In genomic region chr1:200021537-200022238, GRCh38 we compare ENCODE assay signal across 28 cellular contexts. TPM values are rescaled to one million over a fixed set of nuclear protein-coding genes. Genes with fewer than 3 reads are reported as not detected.
"Had no signal": no experiment of that assay in that cellular context is flagged by ENCODE, and none has a peak within 500 bp of the region (broad histone marks: within the 10 kb centered on the region; RNA-seq: fewer than 3 reads in every experiment).

No MANE protein-coding gene starts in this region.

- H3K36me3 ChIP-seq: lower lobe of right lung, neural progenitor cell, tibial artery had no signal

- ATAC-seq: activated CD4-positive, alpha-beta T cell treated with anti-CD3 and anti-CD28 coated beads for 36 hours; esophagus mucosa; lower lobe of right lung; natural killer cell; sciatic nerve; stimulated activated memory B cell treated with anti-CD40 and anti-IgM and Interleukin-4, amounts not matched to agents 10 μg/mL and 1 μg/mL and 100 μg/mL, for 72 hours; stimulated activated naive CD8-positive, alpha-beta T cell treated with anti-CD3 and anti-CD28 coated beads, Interleukin-15, amount 100 ng/mL, for 72 hours; T-cell had no signal

- H3K4me1 ChIP-seq: lower lobe of right lung, neural progenitor cell, tibial artery had no signal

- H3K9me3 ChIP-seq: lower lobe of right lung, tibial artery had no signal

- H3K27ac ChIP-seq: lower lobe of right lung, neural progenitor cell, skin epidermis, tibial artery had no signal

- H3K4me3 ChIP-seq: lower lobe of right lung, neural progenitor cell, skin epidermis, tibial artery had no signal

- DNase-seq: activated CD4-positive, alpha-beta T cell treated with anti-CD3 and anti-CD28 coated beads for 36 hours; activated CD4-positive, alpha-beta T cell treated with anti-CD3 and anti-CD28 coated beads, Interleukin-2, amount 50 U/mL, for 4 hours; activated CD4-positive, CD25-positive, alpha-beta regulatory T cell; activated effector memory CD4-positive, alpha-beta T cell treated with Interleukin-2 at 50 U/mL for 16 hours; activated naive CD4-positive, alpha-beta T cell treated with Interleukin-2 at 50 U/mL for 16 hours; activated T-cell treated with anti-CD3 and anti-CD28 coated beads for 4 hours; anterior cingulate cortex; endodermal cell; foreskin fibroblast; head of caudate nucleus; hypothalamus; immature natural killer cell; kidney; lower lobe of right lung; mesenchymal stem cell; natural killer cell; posterior cingulate gyrus; stimulated activated CD4-positive, alpha-beta T cell treated with anti-CD3 and anti-CD28 coated beads, Interleukin-4, amount 100 ng/mL, for 4 hours; stimulated activated CD8-positive, alpha-beta memory T cell treated with anti-CD3 and anti-CD28 coated beads, Interleukin-4, amount 100 ng/mL, for 48 hours; stimulated activated naive CD8-positive, alpha-beta T cell treated with anti-CD3 and anti-CD28 coated beads, Interleukin-15, amount 100 ng/mL, for 72 hours; T-cell; tibial artery had no signal

RNA-seq across cellular contexts. Expression of gene NR5A2, which starts 5.8 kb away (rescaled TPM):
- total RNA-seq: activated CD4-positive, alpha-beta T cell treated with anti-CD3 and anti-CD28 coated beads for 36 hours; natural killer cell; T-helper 2 cell treated with Interferon-gamma antibody and Interleukin-4, amounts not matched to agents 100 ng/mL and 5 ng/mL, for 36 hours had no signal
